In the genomic region with DNA sequence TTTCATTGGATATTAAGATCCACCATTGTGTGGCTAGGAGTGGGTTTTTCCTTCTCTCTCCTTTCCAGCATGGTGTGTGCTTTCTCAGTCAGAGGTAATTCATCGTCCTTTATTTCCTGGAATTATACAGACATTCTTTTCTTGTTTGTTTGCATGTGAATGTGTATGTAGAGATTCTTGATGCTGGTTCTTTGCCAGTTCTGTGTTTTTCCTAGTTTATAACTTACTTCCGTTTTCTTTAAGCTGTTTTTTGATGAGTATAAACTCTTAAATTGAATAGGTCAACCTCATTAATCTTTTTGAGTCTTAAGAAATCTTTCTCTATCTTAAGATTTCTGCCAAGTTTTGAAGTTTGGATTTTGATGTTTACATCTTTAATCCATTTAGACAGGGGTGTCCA, we compare ENCODE assay signal across 20 cellular contexts. TPM values are rescaled to one million over a fixed set of nuclear protein-coding genes. Genes with fewer than 3 reads are reported as not detected.
DNase-seq lines count a peak whose midpoint lies in the region; ATAC-seq, FAIRE-seq and TF ChIP-seq lines count a peak whose summit lies in the region.
"Had no signal": no experiment of that assay in that cellular context is flagged by ENCODE, and none has a peak within 500 bp of the region (broad histone marks: within the 10 kb centered on the region; RNA-seq: fewer than 3 reads in every experiment).

No MANE protein-coding gene starts in this region.

- WGBS in small intestine, 3 donors = 39 to 72% (median 67%) methylated on average over 2 of the region's 2 CpGs

- H3K4me3 Mint-ChIP-seq in natural killer cell = peak overlapping the region; percentile 56

- H3K27me3 Mint-ChIP-seq in natural killer cell (ENCODE audit: low read depth in 2 of 2) = no peaks in the 10 kb centered on the region
- H3K27me3 Mint-ChIP-seq: CD4-positive, alpha-beta memory T cell had no signal

- peak; percentile 10 for FAIRE-seq in small intestine (lab: Jason Lieb, UNC)
- FAIRE-seq: GM12878 had no signal

- DNase-seq in LNCaP clone FGC (ENCODE audit: low read depth) (peak; percentile 80), fibroblast of the aortic adventitia (ENCODE audit: low read depth) (peak; percentile 14), natural killer cell (no peak), small intestine (no peak), germinal center (ENCODE audit: low spot score) (no peak), left lobe of liver (ENCODE audit: low spot score) (no peak), SIG-M5 (lab: John Stamatoyannopoulos, UW) (no peak)
- DNase-seq: Calu3; CD4-positive, alpha-beta memory T cell; Kasumi-1; NCI-H1105; NCI-H1694 treated with DMSO at 0.1 percent for 48 hours; NCI-H2107; NCI-H510A; NCI-H748 treated with DMSO at 0.1 percent for 48 hours; NK-92 treated with Interleukin-12 subunit alpha and Interleukin-12 subunit beta, amount 100 ng/mL, for 24 hours; Peyer's patch had no signal

- H3K36me3 ChIP-seq in small intestine (ENCODE audit: control insufficient read depth in 2 of 2, insufficient read depth in 2 of 2, low read length in 2 of 2) = peaks cover 0 to 4% of the 10 kb centered on the region in 2 donors

- no peak overlapping the region for H3K4me3 ChIP-seq in LNCaP clone FGC (ENCODE audit: low read depth, low read length)
- no peak overlapping the region for H3K4me3 ChIP-seq in fibroblast of the aortic adventitia (ENCODE audit: low read depth, low read length)
- H3K4me3 ChIP-seq in small intestine (ENCODE audit: low read depth in 1 of 2, low read length in 2 of 2) = no peak overlapping the region
- H3K4me3 ChIP-seq: BLaER1, GM12878, Peyer's patch had no signal

- TF ChIP-seq CTCF in LNCaP clone FGC (IDR thresholded peaks at IDR 0.05; ENCODE audit: control insufficient read depth, extremely low read depth, insufficient read depth) = no peak
- TF ChIP-seq CTCF in fibroblast of the aortic adventitia (IDR thresholded peaks at IDR 0.05; ENCODE audit: insufficient read depth, low read length) = no peak
- no peak for TF ChIP-seq CTCF in natural killer cell (IDR thresholded peaks at IDR 0.05)

- H3K9me3 ChIP-seq in small intestine (ENCODE audit: control insufficient read depth, low read depth) = no peaks in the 10 kb centered on the region
- H3K9me3 ChIP-seq: Peyer's patch had no signal

- peaks cover 67 to 69% of the 10 kb centered on the region in 2 donors for H3K4me1 Mint-ChIP-seq in natural killer cell

- H3K27me3 ChIP-seq in small intestine (ENCODE audit: control insufficient read depth in 2 of 2, insufficient read depth in 2 of 2, low read length in 2 of 2) = no peaks in the 10 kb centered on the region
- H3K27me3 ChIP-seq: BLaER1, Peyer's patch had no signal

- peaks cover 0 to 5% of the 10 kb centered on the region in 2 donors for H3K4me1 ChIP-seq in small intestine (ENCODE audit: control insufficient read depth in 2 of 2, insufficient read depth in 1 of 2, low read depth in 1 of 2, low read length in 1 of 2)
- H3K4me1 ChIP-seq: BLaER1, Peyer's patch had no signal

- H3K36me3 Mint-ChIP-seq in natural killer cell = no peaks in the 10 kb centered on the region

- intact Hi-C loops in natural killer cell (cut with micrococcal nuclease) = no loop called here

- no peaks in the 10 kb centered on the region for H3K9me3 Mint-ChIP-seq in natural killer cell

- H3K27ac Mint-ChIP-seq in natural killer cell = peak overlapping the region; percentile 13 to 57

- H3K27ac ChIP-seq in small intestine (ENCODE audit: low read depth in 1 of 2, low read length in 1 of 2) = no peak overlapping the region
- H3K27ac ChIP-seq: BLaER1, Peyer's patch had no signal

- ATAC-seq in natural killer cell = no peak
- no peak for ATAC-seq in GM21737 (IDR thresholded peaks at IDR 0.05; ENCODE audit: unreplicated experiment)
- no peak for ATAC-seq in left lobe of liver

RNA-seq across cellular contexts. Expression of gene IGF2R, which starts 38.7 kb away (rescaled TPM):
- 112 and 133 TPM in 2 replicates for total RNA-seq in fibroblast of the aortic adventitia (ENCODE audit: low replicate concordance)
- total RNA-seq in natural killer cell = 100 to 1,000 TPM; 208 to 282 (median 253) TPM
- 10 to 100 TPM in 1 of 3 donors, 1 to 10 TPM in 2; 4.9 to 23.6 (median 5.9) TPM for polyA plus RNA-seq in small intestine
- 51.5 TPM for total RNA-seq in left lobe of liver

Comparison
In these comparisons a context has a peak if more than half of its experiments do, and no peak if none do; other contexts are left out.
1. DNase-seq: peak in LNCaP clone FGC (single experiment) and fibroblast of the aortic adventitia (single experiment); none in natural killer cell (single experiment), small intestine (single experiment), germinal center (single experiment), left lobe of liver (single experiment) and SIG-M5 (single experiment).